In genomic region chr7:26864309-26865093, GRCh38 we compare ENCODE assay signal across 8 cellular contexts. TPM values are rescaled to one million over a fixed set of nuclear protein-coding genes. Genes with fewer than 3 reads are reported as not detected.
DNase-seq lines count a peak whose midpoint lies in the region; ATAC-seq, FAIRE-seq and TF ChIP-seq lines count a peak whose summit lies in the region.

A gene with protein sequence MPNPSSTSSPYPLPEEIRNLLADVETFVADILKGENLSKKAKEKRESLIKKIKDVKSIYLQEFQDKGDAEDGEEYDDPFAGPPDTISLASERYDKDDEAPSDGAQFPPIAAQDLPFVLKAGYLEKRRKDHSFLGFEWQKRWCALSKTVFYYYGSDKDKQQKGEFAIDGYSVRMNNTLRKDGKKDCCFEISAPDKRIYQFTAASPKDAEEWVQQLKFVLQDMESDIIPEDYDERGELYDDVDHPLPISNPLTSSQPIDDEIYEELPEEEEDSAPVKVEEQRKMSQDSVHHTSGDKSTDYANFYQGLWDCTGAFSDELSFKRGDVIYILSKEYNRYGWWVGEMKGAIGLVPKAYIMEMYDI (minus strand): TSS chr7:26864590. CDS start chr7:26864429, 161 bp downstream.

- peak within 1 kb of the TSS; percentile 85 to 96 for H3K9ac ChIP-seq in kidney (ENCODE audit: low read length in 2 of 2)

- POLR2A ChIA-PET in activated CD4-positive, alpha-beta T cell treated with anti-CD3 and anti-CD28 coated beads for 36 hours (lab: Charles Lee) = no interaction called here

- intact Hi-C loops in activated CD4-positive, alpha-beta T cell treated with anti-CD3 and anti-CD28 coated beads for 36 hours (cut with DNase I, micrococcal nuclease) = loop anchor here (1.0 to 10.0 kb wide), 8 partner anchors 168 to 1010 kb away; partner anchors contain the start of genes HOXA1 (in 1 of the 2) and TAX1BP1 (in 1 of the 2)
- intact Hi-C loops in kidney (cut with DNase I) = no loop called here

- DNase-seq in AG08395 (ENCODE audit: low spot score) = peak; percentile 100
- peak; percentile 99 for DNase-seq in NCI-H446 (lab: John Stamatoyannopoulos, UW)
- DNase-seq in activated CD4-positive, alpha-beta T cell treated with anti-CD3 and anti-CD28 coated beads for 36 hours = peak; percentile 94
- DNase-seq in choroid plexus epithelial cell (ENCODE audit: low read depth) = peak; percentile 99
- peak; percentile 100 for DNase-seq in kidney
- peak; percentile 93 for DNase-seq in stimulated activated CD4-positive, alpha-beta T cell treated with anti-CD3 and anti-CD28 coated beads, Interleukin-15, amount 100 ng/mL, for 24 hours

- peak within 1 kb of the TSS; percentile 85 for H3K4me3 ChIP-seq in choroid plexus epithelial cell (ENCODE audit: low read depth, low read length)
- peak within 1 kb of the TSS; percentile 80 to 87 for H3K4me3 ChIP-seq in kidney (ENCODE audit: low read length in 2 of 2)

- peak within 1 kb of the TSS; percentile 96 to 98 for H3K27ac ChIP-seq in kidney (ENCODE audit: low read depth in 2 of 2, low read length in 2 of 2)

- H3K4me3 Mint-ChIP-seq in activated CD4-positive, alpha-beta T cell treated with anti-CD3 and anti-CD28 coated beads for 36 hours = peak within 1 kb of the TSS; percentile 86

- TF ChIP-seq CTCF in choroid plexus epithelial cell (conservative IDR thresholded peaks at IDR 0.05; ENCODE audit: low read depth, low read length) (no peak), kidney (IDR thresholded peaks at IDR 0.05; ENCODE audit: borderline replicate concordance, extremely low read depth, insufficient read depth) (no peak)

- H3K9me3 ChIP-seq in kidney (ENCODE audit: control insufficient read depth in 1 of 2, low read length in 2 of 2) = no peaks in the 10 kb centered on the region

- peaks cover 2% of the 10 kb centered on the region for H3K9me3 Mint-ChIP-seq in activated CD4-positive, alpha-beta T cell treated with anti-CD3 and anti-CD28 coated beads for 36 hours (ENCODE audit: low read depth)

- peaks cover 3% of the 10 kb centered on the region for H3K36me3 Mint-ChIP-seq in activated CD4-positive, alpha-beta T cell treated with anti-CD3 and anti-CD28 coated beads for 36 hours (ENCODE audit: low read depth)

- ATAC-seq in GM18907 (IDR thresholded peaks at IDR 0.05; ENCODE audit: unreplicated experiment) = peak; percentile 95
- peak; percentile 91 for ATAC-seq in HG03159 (IDR thresholded peaks at IDR 0.05; ENCODE audit: unreplicated experiment)
- ATAC-seq in activated CD4-positive, alpha-beta T cell treated with anti-CD3 and anti-CD28 coated beads for 36 hours = peak; percentile 95

- peaks cover 17% of the 10 kb centered on the region for H3K4me1 Mint-ChIP-seq in activated CD4-positive, alpha-beta T cell treated with anti-CD3 and anti-CD28 coated beads for 36 hours

- CTCF ChIA-PET in activated CD4-positive, alpha-beta T cell treated with anti-CD3 and anti-CD28 coated beads for 36 hours (lab: Charles Lee) = no interaction called here

- H3K4me1 ChIP-seq in kidney (ENCODE audit: control insufficient read depth in 1 of 2, insufficient read depth in 1 of 2, low read depth in 1 of 2, low read length in 2 of 2) = peaks cover 0 to 9% of the 10 kb centered on the region in 2 donors

- H3K27ac Mint-ChIP-seq in activated CD4-positive, alpha-beta T cell treated with anti-CD3 and anti-CD28 coated beads for 36 hours = peak within 1 kb of the TSS; percentile 83

- H3K27me3 Mint-ChIP-seq in activated CD4-positive, alpha-beta T cell treated with anti-CD3 and anti-CD28 coated beads for 36 hours = peaks cover 34% of the 10 kb centered on the region

- no peaks in the 10 kb centered on the region for H3K36me3 ChIP-seq in kidney (ENCODE audit: control insufficient read depth in 1 of 2, insufficient read depth in 2 of 2, low read length in 2 of 2)

- peak; percentile 92 for FAIRE-seq in kidney (lab: Jason Lieb, UNC)

RNA-seq across cellular contexts. Expression of the gene that starts here (rescaled TPM):
- total RNA-seq in activated CD4-positive, alpha-beta T cell treated with anti-CD3 and anti-CD28 coated beads for 36 hours = 10 to 100 TPM in 1 of 2 experiments, 1 to 10 TPM in 1; 7.8 to 10.4 TPM
- total RNA-seq in kidney = 75.8 TPM
- 20.0 TPM for polyA plus RNA-seq in kidney (ENCODE audit: insufficient read depth, low read depth, low replicate concordance)

Comparison
In these comparisons a context has a peak if more than half of its experiments do, and no peak if none do; other contexts are left out.
1. Peak in every context shown above with its lines: DNase-seq, ATAC-seq, H3K4me3 ChIP-seq and H3K27ac ChIP-seq.